Comparison of ENCODE assay signal across 25 cellular contexts in the genomic region with DNA sequence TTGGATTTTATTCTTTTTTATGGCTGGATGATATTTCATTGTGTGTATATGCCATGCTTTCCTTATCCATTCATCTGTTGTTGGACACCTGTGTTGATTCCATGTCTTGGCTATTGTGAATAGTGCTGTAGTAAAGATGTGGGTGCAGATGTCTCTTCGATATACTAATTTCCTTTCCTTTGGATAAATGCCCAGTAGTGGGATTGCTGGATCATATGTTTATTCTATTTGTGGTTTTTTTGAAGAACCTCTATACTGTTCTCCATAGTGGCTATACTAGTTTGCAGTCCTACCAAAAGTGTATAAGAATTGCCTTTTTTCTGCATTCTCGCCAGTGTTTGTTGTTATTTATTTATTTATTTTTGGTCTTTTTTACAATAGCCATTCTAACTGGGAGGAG.
DNase-seq lines count a peak whose midpoint lies in the region; ATAC-seq and TF ChIP-seq lines count a peak whose summit lies in the region.
"Had no signal": no experiment of that assay in that cellular context is flagged by ENCODE, and none has a peak within 500 bp of the region (broad histone marks: within the 10 kb centered on the region; RNA-seq: fewer than 3 reads in every experiment).

No MANE protein-coding gene starts in this region.

- no peaks in the 10 kb centered on the region for H3K27me3 ChIP-seq in fibroblast of lung (ENCODE audit: control insufficient read depth, insufficient read depth, low read length)
- no peaks in the 10 kb centered on the region for H3K27me3 ChIP-seq in upper lobe of left lung
- H3K27me3 ChIP-seq: BE2C, MG63 had no signal

- H3K79me2 ChIP-seq in fibroblast of lung (ENCODE audit: control insufficient read depth, insufficient read depth, low read length), result no peaks in the 10 kb centered on the region

- no peak for ATAC-seq in upper lobe of left lung (ENCODE audit: low FRiP score in 2 of 2)
- no peak for ATAC-seq in GM18858 (IDR thresholded peaks at IDR 0.05; ENCODE audit: unreplicated experiment)
- ATAC-seq: GM12878, Panc1 had no signal

- no peak overlapping the region for H3K9ac ChIP-seq in fibroblast of lung (ENCODE audit: insufficient read depth, low read length)

- TF ChIP-seq EP300 in upper lobe of left lung (IDR thresholded peaks at IDR 0.05), result no peak

- H3K4me1 ChIP-seq in fibroblast of lung (ENCODE audit: control insufficient read depth, extremely low read depth, insufficient read depth, low read length) (peaks cover 6% of the 10 kb centered on the region), upper lobe of left lung (peaks cover 1 to 4% (median 2%) of the 10 kb centered on the region in 4 donors)

- DNase-seq in NCI-H1105 treated with DMSO at 0.1 percent for 48 hours (lab: John Stamatoyannopoulos, UW) (peak; percentile 16), NCI-H1105 (lab: John Stamatoyannopoulos, UW) (no peak), HT-29 (ENCODE audit: low spot score) (peak; percentile 7), NCI-H69 (lab: John Stamatoyannopoulos, UW) (peak; percentile 19), fibroblast of lung (ENCODE audit: low read depth in 2 of 2) (peak; percentile 45 to 52), upper lobe of left lung (no peak), GF-D8 (lab: John Stamatoyannopoulos, UW) (no peak)
- DNase-seq: 8988T; ACHN; BE2C; CD8-positive, alpha-beta memory T cell; DMS153; KBM-7; MG63; NCI-H1417; NCI-H187; NCI-H2081 treated with DMSO at 0.1 percent for 48 hours; NCI-H524; NCI-H774; SHP77 treated with DMSO at 0.1 percent for 48 hours; T-helper 2 cell had no signal

- no peak for TF ChIP-seq POLR2A in upper lobe of left lung (IDR thresholded peaks at IDR 0.05)

- H3K9me3 ChIP-seq in fibroblast of lung (ENCODE audit: control insufficient read depth, insufficient read depth, low read depth, low read length), result no peaks in the 10 kb centered on the region
- H3K9me3 ChIP-seq in upper lobe of left lung, result no peaks in the 10 kb centered on the region
- H3K9me3 ChIP-seq: BE2C, MG63 had no signal

- H4K20me1 ChIP-seq in fibroblast of lung (ENCODE audit: control insufficient read depth, extremely low read depth, insufficient read depth, low read length), result no peaks in the 10 kb centered on the region

- WGBS in upper lobe of left lung, 2 donors, result 87 to 100% methylated on average over 2 of the region's 2 CpGs

- TF ChIP-seq CTCF in fibroblast of lung (conservative IDR thresholded peaks at IDR 0.05 in 1 of 2, IDR thresholded peaks at IDR 0.05 in 1 of 2; ENCODE audit: low read depth in 1 of 2, low read length in 2 of 2), result no peak
- no peak for TF ChIP-seq CTCF in upper lobe of left lung (IDR thresholded peaks at IDR 0.05)

- no peak overlapping the region for H2AFZ ChIP-seq in fibroblast of lung (ENCODE audit: low read length)

- no peak overlapping the region for H3K27ac ChIP-seq in fibroblast of lung (ENCODE audit: insufficient read depth, low read length)
- no peak overlapping the region for H3K27ac ChIP-seq in upper lobe of left lung
- H3K27ac ChIP-seq: SK-N-MC had no signal

- no peak overlapping the region for H3K4me2 ChIP-seq in fibroblast of lung (ENCODE audit: extremely low read depth, insufficient read depth, low read length)

- H3K36me3 ChIP-seq in fibroblast of lung (ENCODE audit: control insufficient read depth, insufficient read depth, low read length) (no peaks in the 10 kb centered on the region), upper lobe of left lung (no peaks in the 10 kb centered on the region)
- H3K36me3 ChIP-seq: BE2C, MG63 had no signal

- H3K4me3 ChIP-seq in fibroblast of lung (replicated peaks in 1 of 4; ENCODE audit: control extremely low read depth in 1 of 4, insufficient read depth in 1 of 4, low read depth in 3 of 4, low read length in 4 of 4) (no peak overlapping the region), upper lobe of left lung (no peak overlapping the region)
- H3K4me3 ChIP-seq: GM12878, MG63, SK-N-MC had no signal

Comparison
In these comparisons a context has a peak if more than half of its experiments do, and no peak if none do; other contexts are left out.
1. DNase-seq: peak in NCI-H1105 treated with DMSO at 0.1 percent for 48 hours (single experiment), HT-29 (single experiment), NCI-H69 (single experiment) and fibroblast of lung (2 of 2); none in NCI-H1105 (single experiment), upper lobe of left lung (0 of 2) and GF-D8 (single experiment).